Comparison of ENCODE assay signal across 1 cellular context in the genomic region with DNA sequence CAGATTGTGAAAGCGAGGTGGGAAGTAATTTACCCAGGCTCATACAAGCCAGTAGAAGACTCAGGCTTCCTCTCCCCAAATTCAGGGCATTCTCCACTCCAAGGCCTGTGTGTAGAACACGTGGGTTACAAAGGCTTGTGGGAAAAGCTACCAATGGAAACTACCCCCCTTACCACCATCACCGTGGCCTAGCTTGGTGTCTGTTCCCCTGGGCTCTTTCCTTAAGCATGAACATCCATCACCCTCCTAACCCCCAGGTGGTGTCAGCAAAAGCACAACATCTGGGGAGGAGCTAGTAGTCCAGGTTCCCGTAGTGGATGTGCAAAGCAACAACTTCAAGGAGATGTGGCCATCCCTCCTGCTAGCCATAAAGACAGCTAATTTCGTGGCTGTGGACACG.
TF ChIP-seq lines count a peak whose summit lies in the region.

No MANE protein-coding gene starts in this region.

TF ChIP-seq in IMR-90, 13 proteins besides CTCF, POLR2A, EP300 and RAD21:
- TF ChIP-seq, protein P1, sequence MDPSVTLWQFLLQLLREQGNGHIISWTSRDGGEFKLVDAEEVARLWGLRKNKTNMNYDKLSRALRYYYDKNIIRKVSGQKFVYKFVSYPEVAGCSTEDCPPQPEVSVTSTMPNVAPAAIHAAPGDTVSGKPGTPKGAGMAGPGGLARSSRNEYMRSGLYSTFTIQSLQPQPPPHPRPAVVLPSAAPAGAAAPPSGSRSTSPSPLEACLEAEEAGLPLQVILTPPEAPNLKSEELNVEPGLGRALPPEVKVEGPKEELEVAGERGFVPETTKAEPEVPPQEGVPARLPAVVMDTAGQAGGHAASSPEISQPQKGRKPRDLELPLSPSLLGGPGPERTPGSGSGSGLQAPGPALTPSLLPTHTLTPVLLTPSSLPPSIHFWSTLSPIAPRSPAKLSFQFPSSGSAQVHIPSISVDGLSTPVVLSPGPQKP (IDR thresholded peaks at IDR 0.05; ENCODE audit: borderline replicate concordance, low read depth, low read length) = no peak
- TF ChIP-seq FOS (IDR thresholded peaks at IDR 0.05; ENCODE audit: low read depth, low read length) (no peak), NFE2L2 (IDR thresholded peaks at IDR 0.05; ENCODE audit: low read depth, low read length) (no peak), MAZ (IDR thresholded peaks at IDR 0.05; ENCODE audit: borderline replicate concordance, low read depth, low read length) (no peak), RCOR1 (IDR thresholded peaks at IDR 0.05; ENCODE audit: insufficient replicate concordance, low read length) (no peak), CHD1 (IDR thresholded peaks at IDR 0.05; ENCODE audit: low read depth, low read length) (no peak)
TF ChIP-seq in IMR-90: peak in this region for 0.
